Comparison of ENCODE assay signal across 1 cellular context in genomic region chr6:160991411-160992322, GRCh38.
A peak's percentile ranks its signal among the peaks of the same experiment; 100 is the strongest.
TF ChIP-seq lines count a peak whose summit lies in the region.

Gene MAP3K4 (plus strand): TSS chr6:160991769. CDS start chr6:160991932, 163 bp downstream.

TF ChIP-seq in HepG2, 621 proteins besides CTCF, POLR2A, EP300 and RAD21 (continued from another document and continues in another):
- TF ChIP-seq, protein P1, sequence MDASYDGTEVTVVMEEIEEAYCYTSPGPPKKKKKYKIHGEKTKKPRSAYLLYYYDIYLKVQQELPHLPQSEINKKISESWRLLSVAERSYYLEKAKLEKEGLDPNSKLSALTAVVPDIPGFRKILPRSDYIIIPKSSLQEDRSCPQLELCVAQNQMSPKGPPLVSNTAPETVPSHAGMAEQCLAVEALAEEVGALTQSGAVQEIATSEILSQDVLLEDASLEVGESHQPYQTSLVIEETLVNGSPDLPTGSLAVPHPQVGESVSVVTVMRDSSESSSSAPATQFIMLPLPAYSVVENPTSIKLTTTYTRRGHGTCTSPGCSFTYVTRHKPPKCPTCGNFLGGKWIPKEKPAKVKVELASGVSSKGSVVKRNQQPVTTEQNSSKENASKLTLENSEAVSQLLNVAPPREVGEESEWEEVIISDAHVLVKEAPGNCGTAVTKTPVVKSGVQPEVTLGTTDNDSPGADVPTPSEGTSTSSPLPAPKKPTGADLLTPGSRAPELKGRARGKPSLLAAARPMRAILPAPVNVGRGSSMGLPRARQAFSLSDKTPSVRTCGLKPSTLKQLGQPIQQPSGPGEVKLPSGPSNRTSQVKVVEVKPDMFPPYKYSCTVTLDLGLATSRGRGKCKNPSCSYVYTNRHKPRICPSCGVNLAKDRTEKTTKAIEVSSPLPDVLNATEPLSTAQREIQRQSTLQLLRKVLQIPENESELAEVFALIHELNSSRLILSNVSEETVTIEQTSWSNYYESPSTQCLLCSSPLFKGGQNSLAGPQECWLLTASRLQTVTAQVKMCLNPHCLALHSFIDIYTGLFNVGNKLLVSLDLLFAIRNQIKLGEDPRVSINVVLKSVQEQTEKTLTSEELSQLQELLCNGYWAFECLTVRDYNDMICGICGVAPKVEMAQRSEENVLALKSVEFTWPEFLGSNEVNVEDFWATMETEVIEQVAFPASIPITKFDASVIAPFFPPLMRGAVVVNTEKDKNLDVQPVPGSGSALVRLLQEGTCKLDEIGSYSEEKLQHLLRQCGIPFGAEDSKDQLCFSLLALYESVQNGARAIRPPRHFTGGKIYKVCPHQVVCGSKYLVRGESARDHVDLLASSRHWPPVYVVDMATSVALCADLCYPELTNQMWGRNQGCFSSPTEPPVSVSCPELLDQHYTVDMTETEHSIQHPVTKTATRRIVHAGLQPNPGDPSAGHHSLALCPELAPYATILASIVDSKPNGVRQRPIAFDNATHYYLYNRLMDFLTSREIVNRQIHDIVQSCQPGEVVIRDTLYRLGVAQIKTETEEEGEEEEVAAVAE (CRISPR knock-in tag; IDR thresholded peaks at IDR 0.05; ENCODE audit: borderline replicate concordance): no peak
- TF ChIP-seq, protein P2, sequence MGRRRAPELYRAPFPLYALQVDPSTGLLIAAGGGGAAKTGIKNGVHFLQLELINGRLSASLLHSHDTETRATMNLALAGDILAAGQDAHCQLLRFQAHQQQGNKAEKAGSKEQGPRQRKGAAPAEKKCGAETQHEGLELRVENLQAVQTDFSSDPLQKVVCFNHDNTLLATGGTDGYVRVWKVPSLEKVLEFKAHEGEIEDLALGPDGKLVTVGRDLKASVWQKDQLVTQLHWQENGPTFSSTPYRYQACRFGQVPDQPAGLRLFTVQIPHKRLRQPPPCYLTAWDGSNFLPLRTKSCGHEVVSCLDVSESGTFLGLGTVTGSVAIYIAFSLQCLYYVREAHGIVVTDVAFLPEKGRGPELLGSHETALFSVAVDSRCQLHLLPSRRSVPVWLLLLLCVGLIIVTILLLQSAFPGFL (CRISPR knock-in tag; IDR thresholded peaks at IDR 0.05): 0 out of 2 replicates have a peak, but pooled peaks have one; percentile 11
- TF ChIP-seq KDM5A (IDR thresholded peaks at IDR 0.05; ENCODE audit: borderline replicate concordance, low read length) (peak; percentile 47; the same call in 1 of the 2 replicates), RARG (CRISPR knock-in tag; IDR thresholded peaks at IDR 0.05; ENCODE audit: low read depth) (0 out of 2 replicates have a peak, but pooled peaks have one; percentile 84), ZNF549 (CRISPR knock-in tag; IDR thresholded peaks at IDR 0.05) (0 out of 2 replicates have a peak, but pooled peaks have one; percentile 47), ZNF446 (CRISPR knock-in tag; IDR thresholded peaks at IDR 0.05) (peak; percentile 27; the same call in 1 of the 2 replicates), ZNF20 (CRISPR knock-in tag; IDR thresholded peaks at IDR 0.05) (peak; percentile 3; the same call in 1 of the 2 replicates), ZBTB2 (CRISPR knock-in tag; IDR thresholded peaks at IDR 0.05; ENCODE audit: low read depth) (peak; percentile 100), ZKSCAN1 (IDR thresholded peaks at IDR 0.05; ENCODE audit: low read length) (0 out of 2 replicates have a peak, but pooled peaks have one; percentile 22), RFXAP (CRISPR knock-in tag; IDR thresholded peaks at IDR 0.05; ENCODE audit: borderline replicate concordance) (peak; percentile 54; the same call in 1 of the 2 replicates), GMEB1 (CRISPR knock-in tag; IDR thresholded peaks at IDR 0.05; ENCODE audit: borderline replicate concordance) (peak; percentile 84), HOXA9 (CRISPR knock-in tag; IDR thresholded peaks at IDR 0.05; ENCODE audit: borderline replicate concordance) (no peak; the same call in 1 of the 2 replicates), ZNF558 (CRISPR knock-in tag; IDR thresholded peaks at IDR 0.05; ENCODE audit: borderline replicate concordance) (peak; percentile 40; the same call in 1 of the 2 replicates), SMYD3 (CRISPR knock-in tag; IDR thresholded peaks at IDR 0.05) (0 out of 2 replicates have a peak, but pooled peaks have one; percentile 21), IRF2 (CRISPR knock-in tag; IDR thresholded peaks at IDR 0.05) (no peak; the same call in 1 of the 2 replicates), ZNF609 (CRISPR knock-in tag; IDR thresholded peaks at IDR 0.05; ENCODE audit: borderline replicate concordance) (peak; percentile 53), CCDC6 (CRISPR knock-in tag; IDR thresholded peaks at IDR 0.05) (peak; percentile 87; the same call in 1 of the 2 replicates), SRY (CRISPR knock-in tag; IDR thresholded peaks at IDR 0.05) (peak; percentile 86)
- TF ChIP-seq, protein P3, sequence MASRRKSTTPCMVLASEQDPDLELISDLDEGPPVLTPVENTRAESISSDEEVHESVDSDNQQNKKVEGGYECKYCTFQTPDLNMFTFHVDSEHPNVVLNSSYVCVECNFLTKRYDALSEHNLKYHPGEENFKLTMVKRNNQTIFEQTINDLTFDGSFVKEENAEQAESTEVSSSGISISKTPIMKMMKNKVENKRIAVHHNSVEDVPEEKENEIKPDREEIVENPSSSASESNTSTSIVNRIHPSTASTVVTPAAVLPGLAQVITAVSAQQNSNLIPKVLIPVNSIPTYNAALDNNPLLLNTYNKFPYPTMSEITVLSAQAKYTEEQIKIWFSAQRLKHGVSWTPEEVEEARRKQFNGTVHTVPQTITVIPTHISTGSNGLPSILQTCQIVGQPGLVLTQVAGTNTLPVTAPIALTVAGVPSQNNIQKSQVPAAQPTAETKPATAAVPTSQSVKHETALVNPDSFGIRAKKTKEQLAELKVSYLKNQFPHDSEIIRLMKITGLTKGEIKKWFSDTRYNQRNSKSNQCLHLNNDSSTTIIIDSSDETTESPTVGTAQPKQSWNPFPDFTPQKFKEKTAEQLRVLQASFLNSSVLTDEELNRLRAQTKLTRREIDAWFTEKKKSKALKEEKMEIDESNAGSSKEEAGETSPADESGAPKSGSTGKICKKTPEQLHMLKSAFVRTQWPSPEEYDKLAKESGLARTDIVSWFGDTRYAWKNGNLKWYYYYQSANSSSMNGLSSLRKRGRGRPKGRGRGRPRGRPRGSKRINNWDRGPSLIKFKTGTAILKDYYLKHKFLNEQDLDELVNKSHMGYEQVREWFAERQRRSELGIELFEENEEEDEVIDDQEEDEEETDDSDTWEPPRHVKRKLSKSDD (CRISPR knock-in tag; IDR thresholded peaks at IDR 0.05; ENCODE audit: low read depth): peak; percentile 88
- TF ChIP-seq, protein P4, sequence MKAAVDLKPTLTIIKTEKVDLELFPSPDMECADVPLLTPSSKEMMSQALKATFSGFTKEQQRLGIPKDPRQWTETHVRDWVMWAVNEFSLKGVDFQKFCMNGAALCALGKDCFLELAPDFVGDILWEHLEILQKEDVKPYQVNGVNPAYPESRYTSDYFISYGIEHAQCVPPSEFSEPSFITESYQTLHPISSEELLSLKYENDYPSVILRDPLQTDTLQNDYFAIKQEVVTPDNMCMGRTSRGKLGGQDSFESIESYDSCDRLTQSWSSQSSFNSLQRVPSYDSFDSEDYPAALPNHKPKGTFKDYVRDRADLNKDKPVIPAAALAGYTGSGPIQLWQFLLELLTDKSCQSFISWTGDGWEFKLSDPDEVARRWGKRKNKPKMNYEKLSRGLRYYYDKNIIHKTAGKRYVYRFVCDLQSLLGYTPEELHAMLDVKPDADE (CRISPR knock-in tag; IDR thresholded peaks at IDR 0.05): peak; percentile 66; the same call in 1 of the 2 replicates
- TF ChIP-seq, protein P5, sequence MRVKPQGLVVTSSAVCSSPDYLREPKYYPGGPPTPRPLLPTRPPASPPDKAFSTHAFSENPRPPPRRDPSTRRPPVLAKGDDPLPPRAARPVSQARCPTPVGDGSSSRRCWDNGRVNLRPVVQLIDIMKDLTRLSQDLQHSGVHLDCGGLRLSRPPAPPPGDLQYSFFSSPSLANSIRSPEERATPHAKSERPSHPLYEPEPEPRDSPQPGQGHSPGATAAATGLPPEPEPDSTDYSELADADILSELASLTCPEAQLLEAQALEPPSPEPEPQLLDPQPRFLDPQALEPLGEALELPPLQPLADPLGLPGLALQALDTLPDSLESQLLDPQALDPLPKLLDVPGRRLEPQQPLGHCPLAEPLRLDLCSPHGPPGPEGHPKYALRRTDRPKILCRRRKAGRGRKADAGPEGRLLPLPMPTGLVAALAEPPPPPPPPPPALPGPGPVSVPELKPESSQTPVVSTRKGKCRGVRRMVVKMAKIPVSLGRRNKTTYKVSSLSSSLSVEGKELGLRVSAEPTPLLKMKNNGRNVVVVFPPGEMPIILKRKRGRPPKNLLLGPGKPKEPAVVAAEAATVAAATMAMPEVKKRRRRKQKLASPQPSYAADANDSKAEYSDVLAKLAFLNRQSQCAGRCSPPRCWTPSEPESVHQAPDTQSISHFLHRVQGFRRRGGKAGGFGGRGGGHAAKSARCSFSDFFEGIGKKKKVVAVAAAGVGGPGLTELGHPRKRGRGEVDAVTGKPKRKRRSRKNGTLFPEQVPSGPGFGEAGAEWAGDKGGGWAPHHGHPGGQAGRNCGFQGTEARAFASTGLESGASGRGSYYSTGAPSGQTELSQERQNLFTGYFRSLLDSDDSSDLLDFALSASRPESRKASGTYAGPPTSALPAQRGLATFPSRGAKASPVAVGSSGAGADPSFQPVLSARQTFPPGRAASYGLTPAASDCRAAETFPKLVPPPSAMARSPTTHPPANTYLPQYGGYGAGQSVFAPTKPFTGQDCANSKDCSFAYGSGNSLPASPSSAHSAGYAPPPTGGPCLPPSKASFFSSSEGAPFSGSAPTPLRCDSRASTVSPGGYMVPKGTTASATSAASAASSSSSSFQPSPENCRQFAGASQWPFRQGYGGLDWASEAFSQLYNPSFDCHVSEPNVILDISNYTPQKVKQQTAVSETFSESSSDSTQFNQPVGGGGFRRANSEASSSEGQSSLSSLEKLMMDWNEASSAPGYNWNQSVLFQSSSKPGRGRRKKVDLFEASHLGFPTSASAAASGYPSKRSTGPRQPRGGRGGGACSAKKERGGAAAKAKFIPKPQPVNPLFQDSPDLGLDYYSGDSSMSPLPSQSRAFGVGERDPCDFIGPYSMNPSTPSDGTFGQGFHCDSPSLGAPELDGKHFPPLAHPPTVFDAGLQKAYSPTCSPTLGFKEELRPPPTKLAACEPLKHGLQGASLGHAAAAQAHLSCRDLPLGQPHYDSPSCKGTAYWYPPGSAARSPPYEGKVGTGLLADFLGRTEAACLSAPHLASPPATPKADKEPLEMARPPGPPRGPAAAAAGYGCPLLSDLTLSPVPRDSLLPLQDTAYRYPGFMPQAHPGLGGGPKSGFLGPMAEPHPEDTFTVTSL (CRISPR knock-in tag; IDR thresholded peaks at IDR 0.05; ENCODE audit: borderline replicate concordance): 0 out of 2 replicates have a peak, but pooled peaks have one; percentile 18
- TF ChIP-seq, protein P6, sequence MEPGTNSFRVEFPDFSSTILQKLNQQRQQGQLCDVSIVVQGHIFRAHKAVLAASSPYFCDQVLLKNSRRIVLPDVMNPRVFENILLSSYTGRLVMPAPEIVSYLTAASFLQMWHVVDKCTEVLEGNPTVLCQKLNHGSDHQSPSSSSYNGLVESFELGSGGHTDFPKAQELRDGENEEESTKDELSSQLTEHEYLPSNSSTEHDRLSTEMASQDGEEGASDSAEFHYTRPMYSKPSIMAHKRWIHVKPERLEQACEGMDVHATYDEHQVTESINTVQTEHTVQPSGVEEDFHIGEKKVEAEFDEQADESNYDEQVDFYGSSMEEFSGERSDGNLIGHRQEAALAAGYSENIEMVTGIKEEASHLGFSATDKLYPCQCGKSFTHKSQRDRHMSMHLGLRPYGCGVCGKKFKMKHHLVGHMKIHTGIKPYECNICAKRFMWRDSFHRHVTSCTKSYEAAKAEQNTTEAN (CRISPR knock-in tag; conservative IDR thresholded peaks at IDR 0.05): 0 out of 2 replicates have a peak, but pooled peaks have one; percentile 30
